In genomic region chr19:52189745-52190678, GRCh38 we compare ENCODE assay signal across 8 cellular contexts. TPM values are rescaled to one million over a fixed set of nuclear protein-coding genes. Genes with fewer than 3 reads are reported as not detected.
DNase-seq lines count a peak whose midpoint lies in the region; ATAC-seq and TF ChIP-seq lines count a peak whose summit lies in the region.

TSS of gene PPP2R1A (plus strand) at chr19:52190052. CDS start at chr19:52190097, 45 bp downstream.

- no peaks in the 10 kb centered on the region for H3K9me3 ChIP-seq in lung (ENCODE audit: control insufficient read depth in 2 of 2, insufficient read depth in 1 of 2, low read length in 1 of 2)

- POLR2A ChIA-PET in activated CD8-positive, alpha-beta memory T cell treated with anti-CD3 and anti-CD28 coated beads for 36 hours (lab: Charles Lee), result interaction anchor here (0.6 to 1.8 kb wide), 6 partner anchors 8 to 141 kb away, joined by 3 to 24 read pairs (median 5); partner anchors contain the start of genes ZNF432, ZNF616 and ZNF836

- peak; percentile 93 for ATAC-seq in lung (ENCODE audit: insufficient read depth, low FRiP score)

- CTCF ChIA-PET in activated CD8-positive, alpha-beta memory T cell treated with anti-CD3 and anti-CD28 coated beads for 36 hours (lab: Charles Lee), result interaction anchor here (0.7 to 1.6 kb wide), 4 partner anchors 47 to 1260 kb away, joined by 3 to 6 read pairs (median 4); partner anchors contain the start of gene ZNF616

- H3K4me1 ChIP-seq in lung (ENCODE audit: control insufficient read depth in 2 of 2, insufficient read depth in 2 of 2, low read length in 2 of 2), result peaks cover 7 to 10% of the 10 kb centered on the region in 2 donors

- H3K27me3 ChIP-seq in lung (ENCODE audit: control insufficient read depth, insufficient read depth), result no peaks in the 10 kb centered on the region

- WGBS in lung, 2 donors, result 0 to 1% methylated on average over 77 to 81 of the region's 81 CpGs

- H3K4me3 ChIP-seq in lung, result peak within 1 kb of the TSS; percentile 79

- peak within 1 kb of the TSS; percentile 97 to 98 for H3K27ac ChIP-seq in lung (ENCODE audit: low read depth in 1 of 2, low read length in 1 of 2)

- DNase-seq in CMK (ENCODE audit: low read depth) (peak; percentile 100), GM20000 (ENCODE audit: low spot score) (peak; percentile 93), HT-29 (ENCODE audit: low spot score) (peak; percentile 100), NOMO-1 (lab: John Stamatoyannopoulos, UW; ENCODE audit: unreplicated experiment in 2 of 2) (peak; percentile 99 to 100), lung (ENCODE audit: low spot score) (peak; percentile 100)
- DNase-seq in effector CD8-positive, alpha-beta T cell (lab: John Stamatoyannopoulos, UW), result peak; percentile 100
- peak; percentile 95 to 98 (median 97) for DNase-seq in stimulated activated CD4-positive, alpha-beta T cell treated with anti-CD3 and anti-CD28 coated beads, TNF-alpha, amount 100 ng/mL, for 4 hours (ENCODE audit: low read depth in 3 of 3)

- H3K36me3 ChIP-seq in lung (ENCODE audit: control insufficient read depth in 2 of 2, insufficient read depth in 2 of 2, low read length in 2 of 2), result peaks cover 3 to 10% of the 10 kb centered on the region in 2 donors

- TF ChIP-seq CTCF in GM20000 (IDR thresholded peaks at IDR 0.05; ENCODE audit: extremely low read depth, missing control alignments) (no peak), lung (IDR thresholded peaks at IDR 0.05; ENCODE audit: control extremely low read depth, extremely low read depth) (no peak)

RNA-seq across cellular contexts. Expression of gene PPP2R1A, which starts in this region (rescaled TPM):
- 430 and 450 TPM in 2 replicates for total RNA-seq in HT-29 (2014; rRNA removed; shearing (Covaris generic))
- total RNA-seq in activated CD8-positive, alpha-beta memory T cell treated with anti-CD3 and anti-CD28 coated beads for 36 hours, result 100 to 1,000 TPM; 231 to 236 TPM
- total RNA-seq in lung, result 100 to 1,000 TPM; 201 to 250 TPM
- polyA plus RNA-seq in lung, result 100 to 1,000 TPM; 117 to 138 TPM

Comparison
In these comparisons a context has a peak if more than half of its experiments do, and no peak if none do; other contexts are left out.
1. Peak in every context shown above with its lines: DNase-seq, ATAC-seq, H3K4me3 ChIP-seq and H3K27ac ChIP-seq.